ENCODE assay signal across 8 cellular contexts in the genomic region with DNA sequence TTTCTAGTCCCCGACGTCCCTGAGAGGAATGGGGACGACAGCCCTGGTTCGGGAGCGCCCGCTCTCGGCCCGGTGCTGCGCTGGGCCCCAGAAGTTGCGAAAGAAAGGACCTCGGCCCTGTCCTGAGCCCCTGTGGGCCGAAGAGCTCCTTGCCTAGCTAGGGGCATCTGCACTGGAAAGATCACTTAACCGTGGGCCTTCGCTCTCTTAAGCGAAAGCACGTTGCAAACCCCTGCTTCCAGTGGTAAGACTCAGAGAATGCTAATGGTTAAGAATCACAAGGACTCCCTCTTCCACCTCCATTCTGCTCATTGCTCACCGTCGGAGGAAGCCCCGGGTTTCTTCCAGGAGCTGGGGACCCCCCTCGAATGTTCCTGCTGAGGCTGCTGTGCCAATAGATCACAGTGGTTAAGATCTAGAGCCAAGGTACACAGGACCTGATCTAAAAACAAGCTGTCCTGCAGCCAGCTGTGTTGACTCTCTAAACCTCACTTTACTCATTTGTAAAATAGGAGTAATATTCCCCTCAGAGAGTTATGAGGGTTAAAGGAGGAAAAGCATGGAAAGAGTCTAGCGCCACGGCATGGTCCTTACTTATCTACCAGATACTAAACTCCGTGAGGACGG. TPM values are rescaled to one million over a fixed set of nuclear protein-coding genes. Genes with fewer than 3 reads are reported as not detected.
DNase-seq lines count a peak whose midpoint lies in the region; ATAC-seq and TF ChIP-seq lines count a peak whose summit lies in the region.

No MANE protein-coding gene starts in this region.

- H3K27me3 ChIP-seq in hepatocyte (no peaks in the 10 kb centered on the region), smooth muscle cell (ENCODE audit: low read depth) (no peaks in the 10 kb centered on the region)

- DNase-seq in AG10803 (ENCODE audit: low read depth) (peak; percentile 8), WTC11 (ENCODE audit: low spot score) (no peak), hepatocyte (ENCODE audit: low spot score) (peak; percentile 18), smooth muscle cell (lab: John Stamatoyannopoulos, UW; ENCODE audit: unreplicated experiment) (no peak), NCI-H69 (lab: John Stamatoyannopoulos, UW) (no peak), NCI-H1694 treated with DMSO at 0.1 percent for 48 hours (lab: John Stamatoyannopoulos, UW) (no peak)

- peak overlapping the region; percentile 94 for H3K9ac ChIP-seq in smooth muscle cell (ENCODE audit: low read depth)

- H3K27me3 Mint-ChIP-seq in WTC11 (ENCODE audit: low read depth): no peaks in the 10 kb centered on the region

- H3K4me3 ChIP-seq in AG10803 (ENCODE audit: low read length) (peak overlapping the region; percentile 84), hepatocyte (peak overlapping the region; percentile 97), smooth muscle cell (peak overlapping the region; percentile 99)

- H3F3A ChIP-seq in smooth muscle cell (ENCODE audit: low read depth): no peaks in the 10 kb centered on the region

- H2AFZ ChIP-seq in hepatocyte (peak overlapping the region; percentile 48), smooth muscle cell (ENCODE audit: low read depth) (peak overlapping the region; percentile 86)

- CTCF ChIA-PET in WTC11 (lab: Charles Lee): interaction anchor here (0.6 to 2.9 kb wide), 5 partner anchors 16 to 809 kb away, joined by 4 to 24 read pairs (median 10); no protein-coding TSS in a partner anchor

- H3K79me2 ChIP-seq in hepatocyte (peaks cover 51% of the 10 kb centered on the region), smooth muscle cell (ENCODE audit: low read depth) (peaks cover 51% of the 10 kb centered on the region)

- H3K4me1 Mint-ChIP-seq in WTC11: peaks cover 15% of the 10 kb centered on the region

- H3K4me2 ChIP-seq in hepatocyte (peak overlapping the region; percentile 88), smooth muscle cell (peak overlapping the region; percentile 100)

- peak overlapping the region; percentile 86 for H3K4me3 Mint-ChIP-seq in WTC11

- H3K27ac ChIP-seq in hepatocyte (peak overlapping the region; percentile 99), smooth muscle cell (ENCODE audit: low read depth) (peak overlapping the region; percentile 85)

- TF ChIP-seq CTCF in AG10803 (conservative IDR thresholded peaks at IDR 0.05; ENCODE audit: low read length) (no peak), WTC11 (IDR thresholded peaks at IDR 0.05) (no peak), hepatocyte (IDR thresholded peaks at IDR 0.05; ENCODE audit: poor library complexity) (no peak), smooth muscle cell (IDR thresholded peaks at IDR 0.05; ENCODE audit: borderline replicate concordance, insufficient read depth, poor library complexity, severe bottlenecking) (no peak)

- no peaks in the 10 kb centered on the region for H3K9me3 ChIP-seq in hepatocyte (ENCODE audit: low read depth)
- H3K9me3 ChIP-seq in smooth muscle cell (replicated peaks; ENCODE audit: low read depth): no peaks in the 10 kb centered on the region

- H4K20me1 ChIP-seq in hepatocyte (ENCODE audit: insufficient read depth, poor library complexity, severe bottlenecking) (peaks cover 7% of the 10 kb centered on the region), smooth muscle cell (ENCODE audit: low read depth) (peaks cover 38% of the 10 kb centered on the region)

- POLR2A ChIA-PET in WTC11 (lab: Charles Lee): interaction anchor here (1.0 to 1.6 kb wide), 2 partner anchors 11 to 12 kb away, joined by 3 to 7 read pairs; a partner anchor contains a TSS

- 10% methylated on average over 24 of the region's 24 CpGs for WGBS in hepatocyte (ENCODE audit: low lambda C conversion rate, missing lambda C conversion rate)
- 11% methylated on average over 23 of the region's 24 CpGs for WGBS in smooth muscle cell (ENCODE audit: low lambda C conversion rate)

- ATAC-seq in GM21723 (IDR thresholded peaks at IDR 0.05; ENCODE audit: unreplicated experiment) (peak; percentile 40), WTC11 (no peak), HG03520 (IDR thresholded peaks at IDR 0.05; ENCODE audit: unreplicated experiment) (no peak)

- H3K4me1 ChIP-seq in hepatocyte (ENCODE audit: insufficient read depth): peaks cover 10% of the 10 kb centered on the region
- H3K4me1 ChIP-seq in smooth muscle cell (ENCODE audit: low read depth): peaks cover 15% of the 10 kb centered on the region

- no peaks in the 10 kb centered on the region for H3K9me3 Mint-ChIP-seq in WTC11

- peak overlapping the region; percentile 79; the same call in 1 of the 2 replicates for H3K27ac Mint-ChIP-seq in WTC11

- no peaks in the 10 kb centered on the region for H3K9me2 ChIP-seq in hepatocyte (replicated peaks; ENCODE audit: insufficient read depth)

- H3K36me3 ChIP-seq in hepatocyte (replicated peaks; ENCODE audit: insufficient read depth, low read depth) (no peaks in the 10 kb centered on the region), smooth muscle cell (ENCODE audit: low read depth) (no peaks in the 10 kb centered on the region)

- H3K36me3 Mint-ChIP-seq in WTC11: peaks cover 23% of the 10 kb centered on the region

TF ChIP-seq in WTC11, 78 proteins besides CTCF, POLR2A, EP300 and RAD21:
- no peak for TF ChIP-seq EMX1 (CRISPR knock-in tag; IDR thresholded peaks at IDR 0.05)
- TF ChIP-seq, protein P1, sequence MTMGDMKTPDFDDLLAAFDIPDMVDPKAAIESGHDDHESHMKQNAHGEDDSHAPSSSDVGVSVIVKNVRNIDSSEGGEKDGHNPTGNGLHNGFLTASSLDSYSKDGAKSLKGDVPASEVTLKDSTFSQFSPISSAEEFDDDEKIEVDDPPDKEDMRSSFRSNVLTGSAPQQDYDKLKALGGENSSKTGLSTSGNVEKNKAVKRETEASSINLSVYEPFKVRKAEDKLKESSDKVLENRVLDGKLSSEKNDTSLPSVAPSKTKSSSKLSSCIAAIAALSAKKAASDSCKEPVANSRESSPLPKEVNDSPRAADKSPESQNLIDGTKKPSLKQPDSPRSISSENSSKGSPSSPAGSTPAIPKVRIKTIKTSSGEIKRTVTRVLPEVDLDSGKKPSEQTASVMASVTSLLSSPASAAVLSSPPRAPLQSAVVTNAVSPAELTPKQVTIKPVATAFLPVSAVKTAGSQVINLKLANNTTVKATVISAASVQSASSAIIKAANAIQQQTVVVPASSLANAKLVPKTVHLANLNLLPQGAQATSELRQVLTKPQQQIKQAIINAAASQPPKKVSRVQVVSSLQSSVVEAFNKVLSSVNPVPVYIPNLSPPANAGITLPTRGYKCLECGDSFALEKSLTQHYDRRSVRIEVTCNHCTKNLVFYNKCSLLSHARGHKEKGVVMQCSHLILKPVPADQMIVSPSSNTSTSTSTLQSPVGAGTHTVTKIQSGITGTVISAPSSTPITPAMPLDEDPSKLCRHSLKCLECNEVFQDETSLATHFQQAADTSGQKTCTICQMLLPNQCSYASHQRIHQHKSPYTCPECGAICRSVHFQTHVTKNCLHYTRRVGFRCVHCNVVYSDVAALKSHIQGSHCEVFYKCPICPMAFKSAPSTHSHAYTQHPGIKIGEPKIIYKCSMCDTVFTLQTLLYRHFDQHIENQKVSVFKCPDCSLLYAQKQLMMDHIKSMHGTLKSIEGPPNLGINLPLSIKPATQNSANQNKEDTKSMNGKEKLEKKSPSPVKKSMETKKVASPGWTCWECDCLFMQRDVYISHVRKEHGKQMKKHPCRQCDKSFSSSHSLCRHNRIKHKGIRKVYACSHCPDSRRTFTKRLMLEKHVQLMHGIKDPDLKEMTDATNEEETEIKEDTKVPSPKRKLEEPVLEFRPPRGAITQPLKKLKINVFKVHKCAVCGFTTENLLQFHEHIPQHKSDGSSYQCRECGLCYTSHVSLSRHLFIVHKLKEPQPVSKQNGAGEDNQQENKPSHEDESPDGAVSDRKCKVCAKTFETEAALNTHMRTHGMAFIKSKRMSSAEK (CRISPR knock-in tag; IDR thresholded peaks at IDR 0.05; ENCODE audit: borderline replicate concordance): no peak
- TF ChIP-seq, protein P2, sequence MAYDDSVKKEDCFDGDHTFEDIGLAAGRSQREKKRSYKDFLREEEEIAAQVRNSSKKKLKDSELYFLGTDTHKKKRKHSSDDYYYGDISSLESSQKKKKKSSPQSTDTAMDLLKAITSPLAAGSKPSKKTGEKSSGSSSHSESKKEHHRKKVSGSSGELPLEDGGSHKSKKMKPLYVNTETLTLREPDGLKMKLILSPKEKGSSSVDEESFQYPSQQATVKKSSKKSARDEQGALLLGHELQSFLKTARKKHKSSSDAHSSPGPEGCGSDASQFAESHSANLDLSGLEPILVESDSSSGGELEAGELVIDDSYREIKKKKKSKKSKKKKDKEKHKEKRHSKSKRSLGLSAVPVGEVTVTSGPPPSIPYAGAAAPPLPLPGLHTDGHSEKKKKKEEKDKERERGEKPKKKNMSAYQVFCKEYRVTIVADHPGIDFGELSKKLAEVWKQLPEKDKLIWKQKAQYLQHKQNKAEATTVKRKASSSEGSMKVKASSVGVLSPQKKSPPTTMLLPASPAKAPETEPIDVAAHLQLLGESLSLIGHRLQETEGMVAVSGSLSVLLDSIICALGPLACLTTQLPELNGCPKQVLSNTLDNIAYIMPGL (CRISPR knock-in tag; IDR thresholded peaks at IDR 0.05): 0 out of 2 replicates have a peak, but pooled peaks have one; percentile 13
- TF ChIP-seq SMAD3 (CRISPR knock-in tag; IDR thresholded peaks at IDR 0.05; ENCODE audit: borderline replicate concordance): no peak
- no peak for TF ChIP-seq NR1H2 (CRISPR knock-in tag; IDR thresholded peaks at IDR 0.05)
- TF ChIP-seq ZNF219 (CRISPR knock-in tag; IDR thresholded peaks at IDR 0.05; ENCODE audit: borderline replicate concordance): 0 out of 2 replicates have a peak, but pooled peaks have one; percentile 77
- no peak for TF ChIP-seq FOXJ3 (CRISPR knock-in tag; IDR thresholded peaks at IDR 0.05; ENCODE audit: borderline replicate concordance)
- no peak for TF ChIP-seq ZBTB21 (CRISPR knock-in tag; IDR thresholded peaks at IDR 0.05; ENCODE audit: borderline replicate concordance)
- no peak for TF ChIP-seq CBFB (CRISPR knock-in tag; IDR thresholded peaks at IDR 0.05; ENCODE audit: low read depth)

RNA-seq across cellular contexts. Expression of a gene that starts 0.7 kb away (rescaled TPM):
- total RNA-seq in WTC11 (2021) (34.7 to 50.2 TPM (median 40.2 TPM) in 3 replicates), hepatocyte (109 and 532 TPM in 2 replicates), smooth muscle cell (141 and 146 TPM in 2 replicates)
- polyA plus RNA-seq in hepatocyte (69.5 and 82.5 TPM in 2 replicates), smooth muscle cell (93.0 and 97.4 TPM in 2 replicates)

RNA-seq across cellular contexts. Expression of a gene that starts 12.3 kb away (rescaled TPM):
- 8.5 to 11.1 TPM (median 9.9 TPM) in 3 replicates for total RNA-seq in WTC11 (2021)
- 1.9 and 2.4 TPM in 2 replicates for total RNA-seq in hepatocyte
- 2.0 and 2.7 TPM in 2 replicates for polyA plus RNA-seq in hepatocyte
- 13.2 and 15.5 TPM in 2 replicates for total RNA-seq in smooth muscle cell
- 5.9 and 8.7 TPM in 2 replicates for polyA plus RNA-seq in smooth muscle cell

Comparison
In these comparisons a context has a peak if more than half of its experiments do, and no peak if none do; other contexts are left out.
1. DNase-seq: peak in AG10803 (single experiment) and hepatocyte (single experiment); none in WTC11 (single experiment), smooth muscle cell (single experiment), NCI-H69 (single experiment) and NCI-H1694 treated with DMSO at 0.1 percent for 48 hours (single experiment).
2. Peak in every context shown above with its lines, with median percentiles within 50 percentile points of each other: H3K4me3 ChIP-seq.